In genomic region chr1:235008239-235008638, GRCh38 we compare ENCODE assay signal across 18 cellular contexts.
DNase-seq lines count a peak whose midpoint lies in the region; ATAC-seq and TF ChIP-seq lines count a peak whose summit lies in the region.
"Had no signal": no experiment of that assay in that cellular context is flagged by ENCODE, and none has a peak within 500 bp of the region (broad histone marks: within the 10 kb centered on the region; RNA-seq: fewer than 3 reads in every experiment).

No MANE protein-coding gene starts in this region.

- H3K36me3 Mint-ChIP-seq in activated naive CD4-positive, alpha-beta T cell treated with anti-CD3 and anti-CD28 coated beads, Interleukin-2, amount 50 U/mL, for 24 hours: peaks cover 1% of the 10 kb centered on the region
- peaks cover 28% of the 10 kb centered on the region for H3K36me3 Mint-ChIP-seq in activated CD8-positive, alpha-beta T cell treated with anti-CD3 and anti-CD28 coated beads for 36 hours (ENCODE audit: low read depth)
- H3K36me3 Mint-ChIP-seq in stimulated activated naive B cell treated with anti-CD40 and anti-IgM and Interleukin-4, amounts not matched to agents 10 μg/mL and 1 μg/mL and 100 μg/mL, for 72 hours: peaks cover 2 to 5% of the 10 kb centered on the region in 2 donors

- intact Hi-C loops in activated CD8-positive, alpha-beta T cell treated with anti-CD3 and anti-CD28 coated beads for 36 hours (cut with micrococcal nuclease): no loop called here

- peak overlapping the region; percentile 63 for H3K4me3 Mint-ChIP-seq in activated naive CD4-positive, alpha-beta T cell treated with anti-CD3 and anti-CD28 coated beads, Interleukin-2, amount 50 U/mL, for 24 hours
- no peak overlapping the region for H3K4me3 Mint-ChIP-seq in activated CD8-positive, alpha-beta T cell treated with anti-CD3 and anti-CD28 coated beads for 36 hours
- no peak overlapping the region for H3K4me3 Mint-ChIP-seq in stimulated activated naive B cell treated with anti-CD40 and anti-IgM and Interleukin-4, amounts not matched to agents 10 μg/mL and 1 μg/mL and 100 μg/mL, for 72 hours

- POLR2A ChIA-PET in activated CD8-positive, alpha-beta T cell treated with anti-CD3 and anti-CD28 coated beads for 36 hours (lab: Charles Lee): interaction anchor here (0.6 to 0.8 kb wide), 3 partner anchors 30 to 1517 kb away, joined by 3 read pairs; no protein-coding TSS in a partner anchor

- no peaks in the 10 kb centered on the region for H3K27me3 Mint-ChIP-seq in activated naive CD4-positive, alpha-beta T cell treated with anti-CD3 and anti-CD28 coated beads, Interleukin-2, amount 50 U/mL, for 24 hours
- no peaks in the 10 kb centered on the region for H3K27me3 Mint-ChIP-seq in activated CD8-positive, alpha-beta T cell treated with anti-CD3 and anti-CD28 coated beads for 36 hours
- H3K27me3 Mint-ChIP-seq in stimulated activated naive B cell treated with anti-CD40 and anti-IgM and Interleukin-4, amounts not matched to agents 10 μg/mL and 1 μg/mL and 100 μg/mL, for 72 hours: no peaks in the 10 kb centered on the region

- H3K4me3 ChIP-seq in epithelial cell of esophagus (ENCODE audit: low read length): no peak overlapping the region
- H3K4me3 ChIP-seq: coronary artery, heart left ventricle had no signal

- no peak for ATAC-seq in activated CD8-positive, alpha-beta T cell treated with anti-CD3 and anti-CD28 coated beads for 36 hours
- ATAC-seq in stimulated activated naive B cell treated with anti-CD40 and anti-IgM and Interleukin-4, amounts not matched to agents 10 μg/mL and 1 μg/mL and 100 μg/mL, for 72 hours (replicated peaks): no peak
- ATAC-seq in HG02759 (IDR thresholded peaks at IDR 0.05; ENCODE audit: unreplicated experiment): no peak
- ATAC-seq in GM18502 (IDR thresholded peaks at IDR 0.05; ENCODE audit: poor library complexity, unreplicated experiment): no peak
- ATAC-seq: right cardiac atrium, Right ventricle myocardium inferior had no signal

- H3K4me1 Mint-ChIP-seq in activated naive CD4-positive, alpha-beta T cell treated with anti-CD3 and anti-CD28 coated beads, Interleukin-2, amount 50 U/mL, for 24 hours: peaks cover 92% of the 10 kb centered on the region
- H3K4me1 Mint-ChIP-seq in activated CD8-positive, alpha-beta T cell treated with anti-CD3 and anti-CD28 coated beads for 36 hours (ENCODE audit: low read depth): peaks cover 82% of the 10 kb centered on the region
- peaks cover 57 to 88% of the 10 kb centered on the region in 2 donors for H3K4me1 Mint-ChIP-seq in stimulated activated naive B cell treated with anti-CD40 and anti-IgM and Interleukin-4, amounts not matched to agents 10 μg/mL and 1 μg/mL and 100 μg/mL, for 72 hours

- DNase-seq in activated naive CD4-positive, alpha-beta T cell (lab: John Stamatoyannopoulos, UW): no peak
- DNase-seq in activated CD8-positive, alpha-beta T cell treated with anti-CD3 and anti-CD28 coated beads for 36 hours: no peak
- DNase-seq in epithelial cell of esophagus (ENCODE audit: low read depth) (peak; percentile 58), GF-D8 (lab: John Stamatoyannopoulos, UW) (no peak)
- DNase-seq in stimulated activated naive B cell treated with anti-CD40 and anti-IgM and Interleukin-4, amounts not matched to agents 10 μg/mL and 1 μg/mL and 100 μg/mL, for 72 hours: no peak
- DNase-seq: activated CD4-positive, alpha-beta T cell treated with anti-CD3 and anti-CD28 coated beads for 48 hours; heart left ventricle; Karpas-422; NCI-H2227 treated with DMSO at 0.1 percent for 48 hours; NK-92 treated with Interleukin-12 subunit alpha and Interleukin-12 subunit beta, amount 100 ng/mL, for 24 hours; nucleus accumbens; right cardiac atrium; substantia nigra had no signal

- H3K27ac Mint-ChIP-seq in activated naive CD4-positive, alpha-beta T cell treated with anti-CD3 and anti-CD28 coated beads, Interleukin-2, amount 50 U/mL, for 24 hours: peak overlapping the region; percentile 79
- peak overlapping the region; percentile 72 for H3K27ac Mint-ChIP-seq in activated CD8-positive, alpha-beta T cell treated with anti-CD3 and anti-CD28 coated beads for 36 hours
- peak overlapping the region; percentile 68 for H3K27ac Mint-ChIP-seq in stimulated activated naive B cell treated with anti-CD40 and anti-IgM and Interleukin-4, amounts not matched to agents 10 μg/mL and 1 μg/mL and 100 μg/mL, for 72 hours

- CTCF ChIA-PET in activated CD8-positive, alpha-beta T cell treated with anti-CD3 and anti-CD28 coated beads for 36 hours (lab: Charles Lee): no interaction called here

- no peak for TF ChIP-seq CTCF in activated CD8-positive, alpha-beta T cell treated with anti-CD3 and anti-CD28 coated beads for 36 hours (IDR thresholded peaks at IDR 0.05)
- no peak for TF ChIP-seq CTCF in epithelial cell of esophagus (IDR thresholded peaks at IDR 0.05; ENCODE audit: insufficient read depth, low read depth, low read length, missing control alignments)

- peaks cover 8% of the 10 kb centered on the region for H3K9me3 Mint-ChIP-seq in activated naive CD4-positive, alpha-beta T cell treated with anti-CD3 and anti-CD28 coated beads, Interleukin-2, amount 50 U/mL, for 24 hours
- peaks cover 20% of the 10 kb centered on the region for H3K9me3 Mint-ChIP-seq in activated CD8-positive, alpha-beta T cell treated with anti-CD3 and anti-CD28 coated beads for 36 hours
- peaks cover 2 to 8% of the 10 kb centered on the region in 2 donors for H3K9me3 Mint-ChIP-seq in stimulated activated naive B cell treated with anti-CD40 and anti-IgM and Interleukin-4, amounts not matched to agents 10 μg/mL and 1 μg/mL and 100 μg/mL, for 72 hours
